In genomic region chr1:29835486-29836273, GRCh38 we compare ENCODE assay signal across 16 cellular contexts.
DNase-seq lines count a peak whose midpoint lies in the region; ATAC-seq and TF ChIP-seq lines count a peak whose summit lies in the region.
"Had no signal": no experiment of that assay in that cellular context is flagged by ENCODE, and none has a peak within 500 bp of the region (broad histone marks: within the 10 kb centered on the region; RNA-seq: fewer than 3 reads in every experiment).

No MANE protein-coding gene starts in this region.

- DNase-seq in right atrium auricular region (ENCODE audit: low spot score) (peak; percentile 21), right cardiac atrium (no peak), NCI-H2081 treated with DMSO at 0.1 percent for 48 hours (lab: John Stamatoyannopoulos, UW) (peak; percentile 72), coronary artery (ENCODE audit: low spot score) (peak; percentile 50), A673 (ENCODE audit: low spot score) (no peak), GM19238 (ENCODE audit: insufficient read length, low spot score) (no peak)
- DNase-seq: activated CD4-positive, alpha-beta T cell treated with anti-CD3 and anti-CD28 coated beads for 48 hours; activated T-cell treated with anti-CD3 and anti-CD28 coated beads, Interleukin-2, amount 50 U/mL, for 1 hour; body of pancreas; Caco-2; GDM1; NCI-H446; nephron progenitor cell; T1000 had no signal

- H3K27ac ChIP-seq in right atrium auricular region (no peak overlapping the region), right cardiac atrium (ENCODE audit: low read length) (no peak overlapping the region), coronary artery (no peak overlapping the region), A673 (ENCODE audit: low read depth, low read length, poor library complexity, severe bottlenecking) (no peak overlapping the region)
- H3K27ac ChIP-seq: body of pancreas had no signal

- POLR2A ChIA-PET in A673 (lab: Charles Lee; ENCODE audit: low non-redundant PET): no interaction called here

- TF ChIP-seq CTCF in right atrium auricular region (IDR thresholded peaks at IDR 0.05): no peak
- TF ChIP-seq CTCF in coronary artery (IDR thresholded peaks at IDR 0.05): no peak
- TF ChIP-seq CTCF in A673 (conservative IDR thresholded peaks at IDR 0.05; ENCODE audit: low read depth, low read length): no peak

- CTCF ChIA-PET in A673 (lab: Charles Lee): no interaction called here

- H3K27me3 ChIP-seq in right atrium auricular region: no peaks in the 10 kb centered on the region
- no peaks in the 10 kb centered on the region for H3K27me3 ChIP-seq in right cardiac atrium (ENCODE audit: control insufficient read depth, insufficient read depth)
- H3K27me3 ChIP-seq in A673 (replicated peaks; ENCODE audit: insufficient read depth, low read depth, low read length, poor library complexity): no peaks in the 10 kb centered on the region
- H3K27me3 ChIP-seq: body of pancreas had no signal

- H3K9me3 ChIP-seq in right atrium auricular region (no peaks in the 10 kb centered on the region), right cardiac atrium (ENCODE audit: control insufficient read depth, low read length) (no peaks in the 10 kb centered on the region), A673 (ENCODE audit: low read depth, low read length, poor library complexity, severe bottlenecking) (no peaks in the 10 kb centered on the region)
- H3K9me3 ChIP-seq: body of pancreas, Caco-2 had no signal

- no peaks in the 10 kb centered on the region for H3K36me3 ChIP-seq in right atrium auricular region
- H3K36me3 ChIP-seq in A673 (ENCODE audit: insufficient read depth, low read length, poor library complexity, severe bottlenecking): no peaks in the 10 kb centered on the region

- no peak overlapping the region for H3K4me3 ChIP-seq in right atrium auricular region
- no peak overlapping the region for H3K4me3 ChIP-seq in right cardiac atrium (ENCODE audit: low read length)
- no peak overlapping the region for H3K4me3 ChIP-seq in coronary artery
- H3K4me3 ChIP-seq in A673 (ENCODE audit: low read depth, low read length, poor library complexity, severe bottlenecking): no peak overlapping the region
- H3K4me3 ChIP-seq: body of pancreas had no signal

- intact Hi-C loops in right cardiac atrium (cut with DNase I): no loop called here
- intact Hi-C loops in A673 (cut with micrococcal nuclease; ENCODE audit: unreplicated experiment): no loop called here

- 60% methylated on average over 10 of the region's 10 CpGs for WGBS in right cardiac atrium

- no TSS peak for BruUV-seq in A673 (replicated peaks; lab: Mats Ljungman, UMichigan)

- no peaks in the 10 kb centered on the region for H3K4me1 ChIP-seq in right atrium auricular region
- H3K4me1 ChIP-seq in right cardiac atrium (ENCODE audit: control insufficient read depth, insufficient read depth, low read length): no peaks in the 10 kb centered on the region
- no peaks in the 10 kb centered on the region for H3K4me1 ChIP-seq in A673 (ENCODE audit: insufficient read depth, low read length, poor library complexity, severe bottlenecking)
- H3K4me1 ChIP-seq: body of pancreas, Caco-2 had no signal

- ATAC-seq in right cardiac atrium (no peak), GM18870 (IDR thresholded peaks at IDR 0.05; ENCODE audit: unreplicated experiment) (no peak), GM18520 (IDR thresholded peaks at IDR 0.05; ENCODE audit: unreplicated experiment) (no peak)
- ATAC-seq: body of pancreas had no signal

Comparison
In these comparisons a context has a peak if more than half of its experiments do, and no peak if none do; other contexts are left out.
1. DNase-seq: peak in right atrium auricular region (single experiment), NCI-H2081 treated with DMSO at 0.1 percent for 48 hours (single experiment) and coronary artery (single experiment); none in right cardiac atrium (0 of 3), A673 (single experiment) and GM19238 (single experiment).